ENCODE assay signal across 23 cellular contexts in the genomic region with DNA sequence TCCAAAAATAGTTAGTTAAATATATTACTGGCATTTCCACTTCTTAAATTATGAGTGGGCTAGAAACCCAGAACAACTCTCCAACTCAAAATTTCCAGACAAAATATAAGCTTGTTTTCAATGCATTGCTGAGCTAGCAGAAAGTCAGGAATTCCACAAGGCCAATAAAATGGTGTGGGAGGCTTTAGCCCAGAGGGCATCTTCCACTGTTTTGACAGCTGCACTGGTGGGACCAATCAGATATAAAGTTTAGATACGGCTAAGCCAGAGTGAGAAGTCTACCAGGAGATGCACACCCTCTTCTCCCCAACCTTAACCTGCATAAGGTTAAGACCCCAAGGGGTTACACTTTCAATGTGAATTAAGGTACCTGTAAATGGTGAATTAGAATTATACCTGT.
"Had no signal": no experiment of that assay in that cellular context is flagged by ENCODE, and none has a peak within 500 bp of the region (broad histone marks: within the 10 kb centered on the region; RNA-seq: fewer than 3 reads in every experiment).

No MANE protein-coding gene starts in this region.

- H3K27ac ChIP-seq: neural progenitor cell, prostate gland, right atrium auricular region, sigmoid colon, skin epidermis, thoracic aorta, tibial nerve, upper lobe of left lung, uterus had no signal

- H3K4me1 Mint-ChIP-seq: immature natural killer cell; naive thymus-derived CD4-positive, alpha-beta T cell; stimulated activated naive B cell treated with anti-CD40 and anti-IgM and Interleukin-4, amounts not matched to agents 10 μg/mL and 1 μg/mL and 100 μg/mL, for 72 hours had no signal

- H3K4me3 Mint-ChIP-seq: effector memory CD8-positive, alpha-beta T cell; immature natural killer cell; naive thymus-derived CD4-positive, alpha-beta T cell; nephron; neural progenitor cell; stimulated activated naive B cell treated with anti-CD40 and anti-IgM and Interleukin-4, amounts not matched to agents 10 μg/mL and 1 μg/mL and 100 μg/mL, for 72 hours; stimulated activated naive CD8-positive, alpha-beta T cell treated with anti-CD3 and anti-CD28 coated beads, Interleukin-15, Interleukin-2, amounts not matched to agents 100 ng/mL and 50 ng/mL, for 24 hours had no signal

- H2AFZ ChIP-seq: neural progenitor cell had no signal

- H3K9ac ChIP-seq: neural progenitor cell had no signal

- H3K27ac Mint-ChIP-seq: effector memory CD8-positive, alpha-beta T cell; immature natural killer cell; naive thymus-derived CD4-positive, alpha-beta T cell; nephron; neural progenitor cell; stimulated activated naive B cell treated with anti-CD40 and anti-IgM and Interleukin-4, amounts not matched to agents 10 μg/mL and 1 μg/mL and 100 μg/mL, for 72 hours; stimulated activated naive CD8-positive, alpha-beta T cell treated with anti-CD3 and anti-CD28 coated beads, Interleukin-15, Interleukin-2, amounts not matched to agents 100 ng/mL and 50 ng/mL, for 24 hours had no signal

- H3K4me2 ChIP-seq: neural progenitor cell had no signal

- DNase-seq: cortex of kidney; effector memory CD8-positive, alpha-beta T cell; erythroblast; hypothalamus; immature natural killer cell; mammary epithelial cell; mesendoderm; midbrain; naive thymus-derived CD4-positive, alpha-beta T cell; sigmoid colon; stimulated activated CD4-positive, alpha-beta T cell treated with anti-CD3 and anti-CD28 coated beads, Interleukin-15, amount 100 ng/mL, for 24 hours; stimulated activated CD4-positive, alpha-beta T cell treated with anti-CD3 and anti-CD28 coated beads, Interleukin-2, amount 100 ng/mL, for 48 hours; stimulated activated naive B cell treated with anti-CD40 and anti-IgM and Interleukin-4, amounts not matched to agents 10 μg/mL and 1 μg/mL and 100 μg/mL, for 72 hours; upper lobe of left lung; uterus had no signal

- H3K27me3 ChIP-seq: neural progenitor cell, right atrium auricular region, sigmoid colon, tibial nerve, upper lobe of left lung, uterus had no signal

- H3K36me3 Mint-ChIP-seq: immature natural killer cell; naive thymus-derived CD4-positive, alpha-beta T cell; stimulated activated naive B cell treated with anti-CD40 and anti-IgM and Interleukin-4, amounts not matched to agents 10 μg/mL and 1 μg/mL and 100 μg/mL, for 72 hours had no signal

- H3K4me3 ChIP-seq: neural progenitor cell, prostate gland, right atrium auricular region, sigmoid colon, skin epidermis, thoracic aorta, tibial nerve, upper lobe of left lung, uterus had no signal

- H3K9me3 ChIP-seq: prostate gland, right atrium auricular region, sigmoid colon, thoracic aorta, tibial nerve, upper lobe of left lung, uterus had no signal

- H3K9me3 Mint-ChIP-seq: effector memory CD8-positive, alpha-beta T cell; immature natural killer cell; nephron; neural progenitor cell; stimulated activated naive B cell treated with anti-CD40 and anti-IgM and Interleukin-4, amounts not matched to agents 10 μg/mL and 1 μg/mL and 100 μg/mL, for 72 hours had no signal

- H3K36me3 ChIP-seq: neural progenitor cell, prostate gland, right atrium auricular region, sigmoid colon, thoracic aorta, tibial nerve, upper lobe of left lung, uterus had no signal

- H3K4me1 ChIP-seq: prostate gland, right atrium auricular region, sigmoid colon, tibial nerve, upper lobe of left lung, uterus had no signal
